27 cellular contexts compared by ENCODE assay signal in genomic region chr3:119324899-119325298, GRCh38. TPM values are rescaled to one million over a fixed set of nuclear protein-coding genes. Genes with fewer than 3 reads are reported as not detected.
DNase-seq lines count a peak whose midpoint lies in the region; ATAC-seq, FAIRE-seq and TF ChIP-seq lines count a peak whose summit lies in the region.
"Had no signal": no experiment of that assay in that cellular context is flagged by ENCODE, and none has a peak within 500 bp of the region (broad histone marks: within the 10 kb centered on the region; RNA-seq: fewer than 3 reads in every experiment).

No MANE protein-coding gene starts in this region.

- H3K4me1 Mint-ChIP-seq in activated CD4-positive, alpha-beta T cell treated with anti-CD3 and anti-CD28 coated beads for 36 hours = peaks cover 39% of the 10 kb centered on the region
- peaks cover 34% of the 10 kb centered on the region for H3K4me1 Mint-ChIP-seq in nephron
- peaks cover 50% of the 10 kb centered on the region for H3K4me1 Mint-ChIP-seq in activated T-helper 1 cell treated with anti-CD3 and anti-CD28 coated beads, Interleukin-12 subunit alpha, Interleukin-12 subunit beta, Interleukin-2, Interleukin-4 antibody, amounts not matched to agents 30 ng/mL and 10 ng/mL and 1 ng/mL, durations not matched to agents 14 hours and 24 hours and 36 hours (ENCODE audit: low read depth)

- WGBS in IMR-90 (ENCODE audit: extremely low coverage in 2 of 2, insufficient read length in 1 of 2), 2 experiments = no CpG with 5 or more reads among the region's 2 CpGs

- H2BK5ac ChIP-seq in IMR-90 (ENCODE audit: low read depth, low read length, poor library complexity, severe bottlenecking) = no peak overlapping the region

- intact Hi-C loops in activated CD4-positive, alpha-beta T cell treated with anti-CD3 and anti-CD28 coated beads for 36 hours (cut with DNase I, micrococcal nuclease) = loop anchor here (10.0 kb wide), 2 partner anchors 770 to 1020 kb away; partner anchors contain the start of genes GSK3B (in 1 of the 2) and LRRC58 (in 1 of the 2)
- intact Hi-C loops in IMR-90 (cut with micrococcal nuclease) = no loop called here
- intact Hi-C loops in activated T-helper 1 cell treated with anti-CD3 and anti-CD28 coated beads, Interleukin-12 subunit alpha, Interleukin-12 subunit beta, Interleukin-2, Interleukin-4 antibody, amounts not matched to agents 30 ng/mL and 10 ng/mL and 1 ng/mL, durations not matched to agents 14 hours and 24 hours and 36 hours (cut with micrococcal nuclease) = loop anchor here (5.0 to 10.0 kb wide), 3 partner anchors 48 to 1417 kb away; partner anchors contain the start of genes GSK3B, GTF2E1 and RABL3

- H3K4ac ChIP-seq in IMR-90 (ENCODE audit: low read depth, low read length) = no peak overlapping the region

- H3K27ac Mint-ChIP-seq in activated CD4-positive, alpha-beta T cell treated with anti-CD3 and anti-CD28 coated beads for 36 hours = peak overlapping the region; percentile 87
- peak overlapping the region in 2 of 3 experiments; percentile 15 to 99 for H3K27ac Mint-ChIP-seq in nephron
- H3K27ac Mint-ChIP-seq in activated T-helper 1 cell treated with anti-CD3 and anti-CD28 coated beads, Interleukin-12 subunit alpha, Interleukin-12 subunit beta, Interleukin-2, Interleukin-4 antibody, amounts not matched to agents 30 ng/mL and 10 ng/mL and 1 ng/mL, durations not matched to agents 14 hours and 24 hours and 36 hours = no peak overlapping the region
- H3K27ac Mint-ChIP-seq: stimulated activated naive CD8-positive, alpha-beta T cell treated with anti-CD3 and anti-CD28 coated beads, Interleukin-15, amount 100 ng/mL, for 72 hours had no signal

- H3K23ac ChIP-seq in IMR-90 (ENCODE audit: low read depth, low read length) = no peak overlapping the region; the same call in 1 of the 2 replicates

- H3K4me1 ChIP-seq in IMR-90 (ENCODE audit: control insufficient read depth, insufficient read depth, low read length) = peaks cover 10% of the 10 kb centered on the region

- TF ChIP-seq POLR2A in GM12892 (IDR thresholded peaks at IDR 0.05; ENCODE audit: low read depth, low read length) = no peak
- no peak for TF ChIP-seq POLR2A in IMR-90 (IDR thresholded peaks at IDR 0.05; ENCODE audit: low read depth, low read length)
- TF ChIP-seq POLR2A in GM18505 (IDR thresholded peaks at IDR 0.05; ENCODE audit: borderline replicate concordance, extremely low read depth, insufficient read depth, insufficient read length) = no peak

- no peak overlapping the region for H3K4me3 Mint-ChIP-seq in activated CD4-positive, alpha-beta T cell treated with anti-CD3 and anti-CD28 coated beads for 36 hours
- H3K4me3 Mint-ChIP-seq in nephron = peak overlapping the region in 1 of 3 experiments; percentile 46
- H3K4me3 Mint-ChIP-seq in activated T-helper 1 cell treated with anti-CD3 and anti-CD28 coated beads, Interleukin-12 subunit alpha, Interleukin-12 subunit beta, Interleukin-2, Interleukin-4 antibody, amounts not matched to agents 30 ng/mL and 10 ng/mL and 1 ng/mL, durations not matched to agents 14 hours and 24 hours and 36 hours = no peak overlapping the region
- H3K4me3 Mint-ChIP-seq: stimulated activated naive CD8-positive, alpha-beta T cell treated with anti-CD3 and anti-CD28 coated beads, Interleukin-15, amount 100 ng/mL, for 72 hours had no signal

- no peak overlapping the region for H2AK5ac ChIP-seq in IMR-90 (ENCODE audit: low read depth, low read length)

- no peak overlapping the region for H4K8ac ChIP-seq in IMR-90 (ENCODE audit: low read depth in 2 of 2, low read length in 2 of 2)

- H3K27me3 Mint-ChIP-seq in activated CD4-positive, alpha-beta T cell treated with anti-CD3 and anti-CD28 coated beads for 36 hours = no peaks in the 10 kb centered on the region
- H3K27me3 Mint-ChIP-seq in nephron (ENCODE audit: low read depth) = no peaks in the 10 kb centered on the region
- H3K27me3 Mint-ChIP-seq in activated T-helper 1 cell treated with anti-CD3 and anti-CD28 coated beads, Interleukin-12 subunit alpha, Interleukin-12 subunit beta, Interleukin-2, Interleukin-4 antibody, amounts not matched to agents 30 ng/mL and 10 ng/mL and 1 ng/mL, durations not matched to agents 14 hours and 24 hours and 36 hours (ENCODE audit: insufficient read depth) = peaks cover 39% of the 10 kb centered on the region
- H3K27me3 Mint-ChIP-seq: stimulated activated naive CD8-positive, alpha-beta T cell treated with anti-CD3 and anti-CD28 coated beads, Interleukin-15, amount 100 ng/mL, for 72 hours had no signal

- H3K36me3 Mint-ChIP-seq in activated CD4-positive, alpha-beta T cell treated with anti-CD3 and anti-CD28 coated beads for 36 hours (ENCODE audit: low read depth) = peaks cover 6% of the 10 kb centered on the region
- no peaks in the 10 kb centered on the region for H3K36me3 Mint-ChIP-seq in nephron (ENCODE audit: low read depth)
- H3K36me3 Mint-ChIP-seq in activated T-helper 1 cell treated with anti-CD3 and anti-CD28 coated beads, Interleukin-12 subunit alpha, Interleukin-12 subunit beta, Interleukin-2, Interleukin-4 antibody, amounts not matched to agents 30 ng/mL and 10 ng/mL and 1 ng/mL, durations not matched to agents 14 hours and 24 hours and 36 hours (ENCODE audit: low read depth) = peaks cover 6% of the 10 kb centered on the region

- TF ChIP-seq CTCF in IMR-90 (conservative IDR thresholded peaks at IDR 0.05; ENCODE audit: low read depth, low read length) (no peak), nephron (IDR thresholded peaks at IDR 0.05; ENCODE audit: unreplicated experiment in 3 of 3) (no peak)

- H4K5ac ChIP-seq in IMR-90 (ENCODE audit: low read depth, low read length) = no peak overlapping the region

- H3K9me1 ChIP-seq in IMR-90 (ENCODE audit: insufficient read depth, low read length) = peaks cover 12% of the 10 kb centered on the region; the same call in 1 of the 2 replicates

- no peaks in the 10 kb centered on the region for H3K36me3 ChIP-seq in IMR-90 (ENCODE audit: control insufficient read depth, insufficient read depth, low read length)
- H3K36me3 ChIP-seq: gastroesophageal sphincter, thyroid gland had no signal

- H3K4me3 ChIP-seq in IMR-90 (ENCODE audit: insufficient read depth, low read depth, low read length) = no peak overlapping the region
- H3K4me3 ChIP-seq: dorsolateral prefrontal cortex, gastroesophageal sphincter, GM23248, hepatocyte, skin epidermis, thyroid gland had no signal

- H2BK20ac ChIP-seq in IMR-90 (ENCODE audit: low read depth, low read length) = no peak overlapping the region

- POLR2A ChIA-PET in activated CD4-positive, alpha-beta T cell treated with anti-CD3 and anti-CD28 coated beads for 36 hours (lab: Charles Lee) = no interaction called here
- POLR2A ChIA-PET in IMR-90 (lab: Charles Lee; ENCODE audit: unreplicated experiment) = no interaction called here

- dilution Hi-C loops in IMR-90 (cut with HindIII; ENCODE audit: low sequenced_read_pairs, unreplicated experiment) = no loop called here

- peak; percentile 85 for FAIRE-seq in GM12892 (lab: Jason Lieb, UNC)
- FAIRE-seq: HepG2 had no signal

- H4K91ac ChIP-seq in IMR-90 (ENCODE audit: insufficient read depth, low read depth, low read length) = no peak overlapping the region

- in situ Hi-C loops in IMR-90 (cut with MboI; ENCODE audit: low sequenced_read_pairs) = no loop called here

- peak; percentile 9 for ATAC-seq in activated CD4-positive, alpha-beta T cell treated with anti-CD3 and anti-CD28 coated beads for 36 hours
- ATAC-seq in IMR-90 (ENCODE audit: low read depth) (no peak), GM21619 (IDR thresholded peaks at IDR 0.05; ENCODE audit: unreplicated experiment) (no peak), GM18505 (IDR thresholded peaks at IDR 0.05; ENCODE audit: unreplicated experiment) (no peak)
- ATAC-seq: gastroesophageal sphincter; HepG2; left colon; stimulated activated naive CD8-positive, alpha-beta T cell treated with anti-CD3 and anti-CD28 coated beads, Interleukin-15, amount 100 ng/mL, for 72 hours had no signal

- no peaks in the 10 kb centered on the region for H4K20me1 ChIP-seq in IMR-90 (ENCODE audit: insufficient read depth, low read length)

- H2AFZ ChIP-seq in IMR-90 (replicated peaks; ENCODE audit: low read length, poor library complexity) = no peak overlapping the region
- H2AFZ ChIP-seq: GM23248, hepatocyte had no signal

- H3K56ac ChIP-seq in IMR-90 (ENCODE audit: extremely low read depth, insufficient read depth, low read length) = no peak overlapping the region

- peaks cover 16 to 57% of the 10 kb centered on the region in 2 experiments for H3K79me1 ChIP-seq in IMR-90 (ENCODE audit: low read depth in 1 of 2, low read length in 2 of 2)

- H2BK15ac ChIP-seq in IMR-90 (ENCODE audit: low read depth, low read length) = no peak overlapping the region

- no peak overlapping the region for H3K9ac ChIP-seq in IMR-90 (ENCODE audit: low read depth, low read length)
- H3K9ac ChIP-seq: GM23248 had no signal

- no peak overlapping the region for H2BK120ac ChIP-seq in IMR-90 (ENCODE audit: low read depth, low read length)

- H3K9me3 ChIP-seq in IMR-90 (ENCODE audit: control insufficient read depth, insufficient read depth, low read length) = no peaks in the 10 kb centered on the region
- H3K9me3 ChIP-seq: gastroesophageal sphincter, thyroid gland had no signal

- CTCF ChIA-PET in activated CD4-positive, alpha-beta T cell treated with anti-CD3 and anti-CD28 coated beads for 36 hours (lab: Charles Lee) = interaction anchor here (0.6 to 1.1 kb wide), 3 partner anchors 16 to 357 kb away, joined by 3 to 4 read pairs (median 4); no protein-coding TSS in a partner anchor
- CTCF ChIA-PET in IMR-90 (lab: Yijun Ruan, JAX) = no interaction called here

- no peak for TF ChIP-seq RAD21 in IMR-90 (IDR thresholded peaks at IDR 0.05; ENCODE audit: low read length)

- DNase-seq in activated CD4-positive, alpha-beta T cell treated with anti-CD3 and anti-CD28 coated beads for 36 hours = no peak
- no peak for DNase-seq in activated CD4-positive, alpha-beta T cell treated with anti-CD3 and anti-CD28 coated beads, Interleukin-2, amount 50 U/mL, for 4 hours
- DNase-seq in GM12892 (ENCODE audit: insufficient read length) (no peak), IMR-90 (no peak)
- no peak for DNase-seq in activated T-helper 1 cell treated with anti-CD3 and anti-CD28 coated beads, Interleukin-12 subunit alpha, Interleukin-12 subunit beta, Interleukin-2, Interleukin-4 antibody, amounts not matched to agents 30 ng/mL and 10 ng/mL and 1 ng/mL, durations not matched to agents 14 hours and 24 hours and 36 hours (ENCODE audit: low spot score)
- DNase-seq: activated CD4-positive, alpha-beta T cell treated with anti-CD3 and anti-CD28 coated beads, Interleukin-2, amount 50 U/mL, for 1 hour; activated effector memory CD4-positive, alpha-beta T cell treated with Interleukin-2 at 50 U/mL for 16 hours; cerebellar nuclear complex; dorsolateral prefrontal cortex; GM23248; left colon; mesendoderm; NCI-H187; NCI-H526; nucleus accumbens; SHP77 treated with DMSO at 0.1 percent for 48 hours; stimulated activated naive CD8-positive, alpha-beta T cell treated with anti-CD3 and anti-CD28 coated beads, Interleukin-15, amount 100 ng/mL, for 72 hours; T-helper 9 cell; thyroid gland had no signal

- no peak overlapping the region for H3K4me2 ChIP-seq in IMR-90 (ENCODE audit: low read depth, low read length)
- H3K4me2 ChIP-seq: hepatocyte had no signal

- no peak overlapping the region for H3K27ac ChIP-seq in IMR-90 (ENCODE audit: insufficient read depth, low read length)
- H3K27ac ChIP-seq: dorsolateral prefrontal cortex, GM23248, hepatocyte, thyroid gland, VCaP had no signal

- no TSS peak for BruUV-seq in IMR-90 (replicated peaks; lab: Mats Ljungman, UMichigan)

- H2AK9ac ChIP-seq in IMR-90 (replicated peaks; ENCODE audit: low read depth, low read length, poor library complexity) = no peak overlapping the region

- no peaks in the 10 kb centered on the region for H3K27me3 ChIP-seq in IMR-90 (ENCODE audit: control insufficient read depth, insufficient read depth, low read length)
- H3K27me3 ChIP-seq: dorsolateral prefrontal cortex, gastroesophageal sphincter, hepatocyte, thyroid gland had no signal

- H3K14ac ChIP-seq in IMR-90 (replicated peaks; ENCODE audit: low read depth, low read length) = no peak overlapping the region

- H3K18ac ChIP-seq in IMR-90 (ENCODE audit: low read depth, low read length) = no peak overlapping the region

- H3K9me3 Mint-ChIP-seq in activated CD4-positive, alpha-beta T cell treated with anti-CD3 and anti-CD28 coated beads for 36 hours (ENCODE audit: low read depth) = no peaks in the 10 kb centered on the region
- no peaks in the 10 kb centered on the region for H3K9me3 Mint-ChIP-seq in nephron
- H3K9me3 Mint-ChIP-seq in activated T-helper 1 cell treated with anti-CD3 and anti-CD28 coated beads, Interleukin-12 subunit alpha, Interleukin-12 subunit beta, Interleukin-2, Interleukin-4 antibody, amounts not matched to agents 30 ng/mL and 10 ng/mL and 1 ng/mL, durations not matched to agents 14 hours and 24 hours and 36 hours = no peaks in the 10 kb centered on the region
- H3K9me3 Mint-ChIP-seq: stimulated activated naive CD8-positive, alpha-beta T cell treated with anti-CD3 and anti-CD28 coated beads, Interleukin-15, amount 100 ng/mL, for 72 hours had no signal

RNA-seq across cellular contexts. Expression of gene ARHGAP31, which starts 30.7 kb away (rescaled TPM):
- 1 to 10 TPM; 9.2 to 9.6 TPM for total RNA-seq in activated CD4-positive, alpha-beta T cell treated with anti-CD3 and anti-CD28 coated beads for 36 hours
- 9.0 TPM for polyA plus RNA-seq in GM12892 (2012; ENCODE audit: missing spikeins)
- 6.6 and 7.5 TPM in 2 replicates for total RNA-seq in IMR-90 (2012; rRNA removed)
- 7.7 and 8.3 TPM in 2 replicates for polyA plus RNA-seq in IMR-90 (2012; rRNA removed)
- 2.2 and 2.4 TPM in 2 replicates for polyA plus RNA-seq in IMR-90 (2012; cell fraction: cytosol; rRNA removed)
- polyA plus RNA-seq in IMR-90 (2012; cell fraction: nucleus; rRNA removed; ENCODE audit: low replicate concordance) = 2.2 and 3.0 TPM in 2 replicates
- total RNA-seq in activated T-helper 1 cell treated with anti-CD3 and anti-CD28 coated beads, Interleukin-12 subunit alpha, Interleukin-12 subunit beta, Interleukin-2, Interleukin-4 antibody, amounts not matched to agents 30 ng/mL and 10 ng/mL and 1 ng/mL, durations not matched to agents 14 hours and 24 hours and 36 hours = 7.5 and 8.0 TPM in 2 replicates
- total RNA-seq: HepG2 had no signal
- polyA plus RNA-seq: HepG2 had no signal
